In the genomic region with DNA sequence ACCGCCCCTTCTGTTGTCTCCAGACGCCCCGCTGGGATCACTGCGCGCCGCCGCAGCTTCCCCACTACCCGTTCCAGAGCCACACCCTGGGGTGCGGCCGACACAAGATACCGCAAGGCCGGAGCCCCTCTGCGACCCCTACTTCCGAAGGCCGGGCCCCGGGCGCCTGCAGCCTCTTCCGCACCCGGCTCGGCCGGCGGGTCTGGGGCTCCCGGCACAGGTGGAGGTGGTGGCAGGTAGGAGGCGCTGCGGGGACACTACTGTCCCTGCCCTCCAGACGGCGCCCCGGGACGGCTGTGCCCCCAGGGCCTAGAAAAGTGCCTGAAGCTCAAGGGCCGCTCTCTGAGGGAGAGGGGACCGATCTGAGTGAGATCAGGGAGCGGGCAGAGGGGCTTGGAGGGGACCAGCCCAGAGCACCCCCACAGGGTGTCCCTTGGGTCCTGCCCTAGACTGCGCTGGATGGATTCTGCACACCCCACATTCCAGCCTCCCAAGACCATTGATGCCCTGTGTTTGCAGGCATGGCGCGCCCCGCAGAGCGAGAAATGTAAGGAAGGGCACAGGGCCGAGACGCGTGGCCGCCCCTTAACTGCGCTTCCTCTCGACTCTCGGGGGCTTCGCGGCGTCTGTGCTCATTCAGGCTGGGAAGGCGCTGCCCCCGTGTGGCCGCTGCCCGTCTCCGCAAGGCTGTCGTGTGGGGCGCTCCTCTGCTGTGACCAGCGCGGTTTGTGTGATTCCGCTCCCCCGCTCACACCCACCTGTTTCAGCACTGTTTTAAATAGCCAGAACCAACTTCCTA, we compare ENCODE assay signal across 8 cellular contexts.
DNase-seq lines count a peak whose midpoint lies in the region; ATAC-seq and TF ChIP-seq lines count a peak whose summit lies in the region.

No MANE protein-coding gene starts in this region.

- H3K27ac ChIP-seq in spleen, result peak overlapping the region; percentile 27 to 82 (median 70)

- peaks cover 22% of the 10 kb centered on the region for H3K4me1 Mint-ChIP-seq in central memory CD8-positive, alpha-beta T cell

- peaks cover 11 to 41% (median 25%) of the 10 kb centered on the region in 6 donors for H3K4me1 ChIP-seq in spleen

- peak; percentile 51 to 77 (median 64) for DNase-seq in NCI-H1417 (lab: John Stamatoyannopoulos, UW)
- DNase-seq in NCI-H1417 treated with DMSO at 0.1 percent for 48 hours (lab: John Stamatoyannopoulos, UW), result no peak
- peak; percentile 73 for DNase-seq in NCI-H2171 treated with DMSO at 0.1 percent for 48 hours (lab: John Stamatoyannopoulos, UW)
- DNase-seq in activated CD4-positive, CD25-positive, alpha-beta regulatory T cell treated with anti-CD3 and anti-CD28 coated beads, Interleukin-2, amount 50 U/mL, for 16 hours (ENCODE audit: low read depth, low spot score), result peak; percentile 10
- peak; percentile 41 to 50 for DNase-seq in central memory CD8-positive, alpha-beta T cell (ENCODE audit: low spot score in 2 of 2)
- DNase-seq in islet precursor cell, result peak; percentile 90
- DNase-seq in spleen, result peak; percentile 93

- intact Hi-C loops in spleen (cut with DNase I; ENCODE audit: low total_unique reads), result loop anchor here (5.0 to 10.0 kb wide), 2 partner anchors 280 to 362 kb away; no protein-coding TSS in a partner anchor

- peak overlapping the region; percentile 25 to 78 (median 52) for H3K4me3 ChIP-seq in spleen

- no peaks in the 10 kb centered on the region for H3K9me3 Mint-ChIP-seq in central memory CD8-positive, alpha-beta T cell

- H3K4me3 Mint-ChIP-seq in central memory CD8-positive, alpha-beta T cell, result peak overlapping the region; percentile 72

- H3K9me3 ChIP-seq in spleen, result peaks cover 0 to 11% (median 6%) of the 10 kb centered on the region in 8 donors

- 0 to 4% (median 1%) methylated on average over 2 to 58 of the region's 58 CpGs for WGBS in spleen, 5 donors

- peaks cover 0 to 40% (median 15%) of the 10 kb centered on the region in 7 donors for H3K27me3 ChIP-seq in spleen (replicated peaks in 1 of 7)

- TF ChIP-seq POLR2A in spleen (IDR thresholded peaks at IDR 0.05), result no peak

- peaks cover 1% of the 10 kb centered on the region for H3K36me3 Mint-ChIP-seq in central memory CD8-positive, alpha-beta T cell (ENCODE audit: insufficient read depth)

- H3K27me3 Mint-ChIP-seq in central memory CD8-positive, alpha-beta T cell, result peaks cover 31% of the 10 kb centered on the region

- no peaks in the 10 kb centered on the region for H3K36me3 ChIP-seq in spleen

- ATAC-seq in HG03025 (IDR thresholded peaks at IDR 0.05; ENCODE audit: low FRiP score, unreplicated experiment), result peak; percentile 80
- peak; percentile 85 for ATAC-seq in central memory CD8-positive, alpha-beta T cell (replicated peaks; ENCODE audit: extremely low read depth, poor library complexity, severe bottlenecking)

- no peak overlapping the region for H3K27ac Mint-ChIP-seq in central memory CD8-positive, alpha-beta T cell (ENCODE audit: low read depth)

- TF ChIP-seq CTCF in spleen (IDR thresholded peaks at IDR 0.05 in 8 of 11, conservative IDR thresholded peaks at IDR 0.05 in 3 of 11), result peak; percentile 60 to 88 (median 84)
